ENCODE assay signal across 23 cellular contexts in genomic region chr5:60323596-60323995, GRCh38.
DNase-seq lines count a peak whose midpoint lies in the region; TF ChIP-seq lines count a peak whose summit lies in the region.
"Had no signal": no experiment of that assay in that cellular context is flagged by ENCODE, and none has a peak within 500 bp of the region (broad histone marks: within the 10 kb centered on the region; RNA-seq: fewer than 3 reads in every experiment).

No MANE protein-coding gene starts in this region.

- H3K4me3 Mint-ChIP-seq in endodermal cell, result no peak overlapping the region
- H3K4me3 Mint-ChIP-seq: CD4-positive, alpha-beta memory T cell; IgD-negative memory B cell had no signal

- no peaks in the 10 kb centered on the region for H3K79me2 ChIP-seq in mesendoderm (ENCODE audit: control insufficient read depth, insufficient read depth, low read length)

- H3K56ac ChIP-seq in mesendoderm (ENCODE audit: low read length), result no peak overlapping the region

- no peak overlapping the region for H3K23ac ChIP-seq in mesendoderm (ENCODE audit: low read length)

- 39 to 54% methylated on average over 2 to 3 of the region's 3 CpGs for WGBS in endodermal cell (ENCODE audit: insufficient coverage in 1 of 2, insufficient read length in 1 of 2), 2 experiments
- WGBS in mesendoderm (ENCODE audit: extremely low coverage, insufficient coverage, low lambda C conversion rate), result no CpG with 5 or more reads among the region's 3 CpGs

- H3K4me1 ChIP-seq in endodermal cell (ENCODE audit: control insufficient read depth, insufficient read depth, low read length) (peaks cover 11% of the 10 kb centered on the region), mesendoderm (ENCODE audit: control insufficient read depth, low read depth, low read length) (peaks cover 2% of the 10 kb centered on the region)
- H3K4me1 ChIP-seq: BLaER1, Peyer's patch had no signal

- peaks cover 36% of the 10 kb centered on the region for H3K9me3 Mint-ChIP-seq in endodermal cell

- no peak overlapping the region for H4K8ac ChIP-seq in mesendoderm (ENCODE audit: low read depth, low read length)

- H3K4me1 Mint-ChIP-seq in endodermal cell, result peaks cover 18% of the 10 kb centered on the region
- H3K4me1 Mint-ChIP-seq: CD4-positive, alpha-beta memory T cell; IgD-negative memory B cell had no signal

- no peaks in the 10 kb centered on the region for H3K36me3 ChIP-seq in endodermal cell (ENCODE audit: control insufficient read depth, insufficient read depth, low read length)
- no peaks in the 10 kb centered on the region for H3K36me3 ChIP-seq in mesendoderm (ENCODE audit: control insufficient read depth, insufficient read depth, low read length)
- H3K36me3 ChIP-seq: BLaER1, Peyer's patch had no signal

- no peak overlapping the region for H2BK5ac ChIP-seq in mesendoderm (ENCODE audit: low read length)

- H2AK5ac ChIP-seq in mesendoderm (ENCODE audit: low read length), result no peak overlapping the region

- H3K36me3 Mint-ChIP-seq in endodermal cell (ENCODE audit: low read depth), result peaks cover 8% of the 10 kb centered on the region
- H3K36me3 Mint-ChIP-seq: CD4-positive, alpha-beta memory T cell had no signal

- TF ChIP-seq CTCF in endodermal cell (conservative IDR thresholded peaks at IDR 0.05), result no peak

- H3K4me3 ChIP-seq in endodermal cell (ENCODE audit: low read length), result no peak overlapping the region
- H3K4me3 ChIP-seq in mesendoderm (ENCODE audit: low read length), result no peak overlapping the region
- H3K4me3 ChIP-seq: BLaER1, Peyer's patch had no signal

- DNase-seq in NCI-H446 treated with DMSO at 0.1 percent for 48 hours (lab: John Stamatoyannopoulos, UW), result peak; percentile 61
- DNase-seq in endodermal cell, result peak; percentile 85
- peak; percentile 84 for DNase-seq in mesendoderm
- no peak for DNase-seq in stimulated activated CD4-positive, alpha-beta T cell treated with anti-CD3 and anti-CD28 coated beads, Interleukin-4, amount 100 ng/mL, for 1 hour
- no peak for DNase-seq in occipital lobe (lab: John Stamatoyannopoulos, UW)
- no peak for DNase-seq in COLO668 (lab: John Stamatoyannopoulos, UW; ENCODE audit: unreplicated experiment)
- DNase-seq in EL, result no peak
- DNase-seq: ACHN; CD4-positive, alpha-beta memory T cell; DMS153; GF-D8; GOT3; Karpas-422; MV-4-11; NCI-H1105 treated with DMSO at 0.1 percent for 48 hours; NCI-H2029 treated with DMSO at 0.1 percent for 48 hours; NCI-H226; NCI-H524; NCI-H774; NK-92 treated with Interleukin-12 subunit alpha and Interleukin-12 subunit beta, amount 100 ng/mL, for 24 hours; Peyer's patch had no signal

- H3K27ac ChIP-seq in endodermal cell (ENCODE audit: low read depth, low read length) (no peak overlapping the region), mesendoderm (ENCODE audit: low read depth, low read length) (no peak overlapping the region)
- H3K27ac ChIP-seq: BLaER1, Peyer's patch had no signal

- H2BK15ac ChIP-seq in mesendoderm (replicated peaks; ENCODE audit: low read depth), result no peak overlapping the region

- no peak overlapping the region for H3K18ac ChIP-seq in mesendoderm (ENCODE audit: low read length)

- no peak overlapping the region for H3K27ac Mint-ChIP-seq in endodermal cell
- H3K27ac Mint-ChIP-seq: CD4-positive, alpha-beta memory T cell had no signal

- no peak overlapping the region for H2BK120ac ChIP-seq in mesendoderm (ENCODE audit: low read depth, low read length)

- no peak overlapping the region for H3K4me2 ChIP-seq in mesendoderm (ENCODE audit: low read length)
- H3K4me2 ChIP-seq: BLaER1 had no signal

- H3K27me3 ChIP-seq in endodermal cell (ENCODE audit: control insufficient read depth, insufficient read depth, low read length, poor library complexity, severe bottlenecking), result no peaks in the 10 kb centered on the region
- no peaks in the 10 kb centered on the region for H3K27me3 ChIP-seq in mesendoderm (ENCODE audit: insufficient read depth, low read length, poor library complexity)
- H3K27me3 ChIP-seq: BLaER1, Peyer's patch had no signal

- peaks cover 1% of the 10 kb centered on the region for H3K27me3 Mint-ChIP-seq in endodermal cell (ENCODE audit: insufficient read depth)
- H3K27me3 Mint-ChIP-seq: CD4-positive, alpha-beta memory T cell had no signal

- H3K9me3 ChIP-seq in endodermal cell (ENCODE audit: control insufficient read depth, low read length), result peaks cover 28% of the 10 kb centered on the region
- H3K9me3 ChIP-seq: Peyer's patch had no signal

- H4K5ac ChIP-seq in mesendoderm (ENCODE audit: low read length), result no peak overlapping the region

- H3K79me1 ChIP-seq in mesendoderm (ENCODE audit: low read length), result no peaks in the 10 kb centered on the region

- H3K4ac ChIP-seq in mesendoderm (ENCODE audit: low read depth, low read length), result no peak overlapping the region

- H3K9ac ChIP-seq in endodermal cell (ENCODE audit: extremely low read depth, low read length, poor library complexity, severe bottlenecking) (no peak overlapping the region), mesendoderm (ENCODE audit: low read length) (no peak overlapping the region)
- H3K9ac ChIP-seq: BLaER1 had no signal

Comparison
In these comparisons a context has a peak if more than half of its experiments do, and no peak if none do; other contexts are left out.
1. DNase-seq: peak in NCI-H446 treated with DMSO at 0.1 percent for 48 hours (single experiment), endodermal cell (single experiment) and mesendoderm (single experiment); none in stimulated activated CD4-positive, alpha-beta T cell treated with anti-CD3 and anti-CD28 coated beads, Interleukin-4, amount 100 ng/mL, for 1 hour (single experiment), occipital lobe (single experiment), COLO668 (single experiment) and EL (single experiment).